ENCODE assay signal across 13 cellular contexts in genomic region chr15:44715142-44715796, GRCh38. TPM values are rescaled to one million over a fixed set of nuclear protein-coding genes. Genes with fewer than 3 reads are reported as not detected.
DNase-seq lines count a peak whose midpoint lies in the region; ATAC-seq and TF ChIP-seq lines count a peak whose summit lies in the region.
"Had no signal": no experiment of that assay in that cellular context is flagged by ENCODE, and none has a peak within 500 bp of the region (broad histone marks: within the 10 kb centered on the region; RNA-seq: fewer than 3 reads in every experiment).

No MANE protein-coding gene starts in this region.

- peaks cover 86% of the 10 kb centered on the region for H3K36me3 Mint-ChIP-seq in activated CD4-positive, alpha-beta memory T cell treated with anti-CD3 and anti-CD28 coated beads, Interleukin-2, amount 10 ng/mL, durations not matched to agents 7 days and 5 days (ENCODE audit: low read depth)

- CTCF ChIA-PET in activated CD4-positive, alpha-beta memory T cell treated with anti-CD3 and anti-CD28 coated beads, Interleukin-2, amount 10 ng/mL, durations not matched to agents 7 days and 5 days (lab: Charles Lee), result interaction anchor here (0.8 to 15.3 kb wide), 5 partner anchors 17 to 131 kb away, joined by 3 to 399 read pairs (median 8); partner anchors contain the start of genes SPG11 and TRIM69

- H3K9me3 Mint-ChIP-seq in activated CD4-positive, alpha-beta memory T cell treated with anti-CD3 and anti-CD28 coated beads, Interleukin-2, amount 10 ng/mL, durations not matched to agents 7 days and 5 days, result no peaks in the 10 kb centered on the region
- H3K9me3 Mint-ChIP-seq: H9, mesothelial cell of epicardium had no signal

- H3K27ac ChIP-seq in heart right ventricle (peak overlapping the region in 9 of 10 donors; percentile 1 to 100 (median 38)), upper lobe of right lung (no peak overlapping the region)

- peak overlapping the region; percentile 89 for H3K27ac Mint-ChIP-seq in activated CD4-positive, alpha-beta memory T cell treated with anti-CD3 and anti-CD28 coated beads, Interleukin-2, amount 10 ng/mL, durations not matched to agents 7 days and 5 days
- H3K27ac Mint-ChIP-seq: H9, mesothelial cell of epicardium had no signal

- no peak for ATAC-seq in heart right ventricle
- no peak for ATAC-seq in Right ventricle myocardium inferior
- ATAC-seq in upper lobe of right lung, result no peak
- no peak for ATAC-seq in HG02678 (IDR thresholded peaks at IDR 0.05; ENCODE audit: unreplicated experiment)
- ATAC-seq: K562 had no signal

- H3K9me3 ChIP-seq in heart right ventricle (no peaks in the 10 kb centered on the region), mononuclear cell (ENCODE audit: low read depth, low read length) (no peaks in the 10 kb centered on the region), upper lobe of right lung (no peaks in the 10 kb centered on the region)

- DNase-seq in heart right ventricle, result no peak
- DNase-seq in Right ventricle myocardium inferior (ENCODE audit: missing footprints), result no peak
- DNase-seq in activated CD4-positive, alpha-beta memory T cell treated with anti-CD3 and anti-CD28 coated beads, Interleukin-2, amount 10 ng/mL, durations not matched to agents 7 days and 5 days, result no peak
- no peak for DNase-seq in upper lobe of right lung
- DNase-seq in Ammon's horn (ENCODE audit: low spot score), result no peak
- DNase-seq in HCEC 1CT, result no peak
- DNase-seq: H9, NCI-H2107, SHP77 had no signal

- POLR2A ChIA-PET in activated CD4-positive, alpha-beta memory T cell treated with anti-CD3 and anti-CD28 coated beads, Interleukin-2, amount 10 ng/mL, durations not matched to agents 7 days and 5 days (lab: Charles Lee), result interaction anchor here (1.0 to 37.6 kb wide), 7 partner anchors 9 to 137 kb away, joined by 3 to 4153 read pairs (median 12); partner anchors contain the start of genes SPG11 and TRIM69

- H3K27me3 ChIP-seq in heart right ventricle (no peaks in the 10 kb centered on the region), mononuclear cell (ENCODE audit: insufficient read depth, low read length) (no peaks in the 10 kb centered on the region), upper lobe of right lung (no peaks in the 10 kb centered on the region)

- peak overlapping the region; percentile 98 for H3K4me3 Mint-ChIP-seq in activated CD4-positive, alpha-beta memory T cell treated with anti-CD3 and anti-CD28 coated beads, Interleukin-2, amount 10 ng/mL, durations not matched to agents 7 days and 5 days
- H3K4me3 Mint-ChIP-seq: H9, mesothelial cell of epicardium had no signal

- intact Hi-C loops in heart right ventricle (cut with DNase I), result no loop called here
- intact Hi-C loops in Right ventricle myocardium inferior (cut with DNase I), result no loop called here
- intact Hi-C loops in upper lobe of right lung (cut with DNase I), result loop anchor here (10.0 kb wide), 1 partner anchor 50 kb away; the partner anchor contains the start of gene SPG11

- peaks cover 55% of the 10 kb centered on the region for H3K4me1 Mint-ChIP-seq in activated CD4-positive, alpha-beta memory T cell treated with anti-CD3 and anti-CD28 coated beads, Interleukin-2, amount 10 ng/mL, durations not matched to agents 7 days and 5 days

- peaks cover 0 to 79% (median 37%) of the 10 kb centered on the region in 9 donors for H3K36me3 ChIP-seq in heart right ventricle
- peaks cover 66% of the 10 kb centered on the region for H3K36me3 ChIP-seq in upper lobe of right lung

- H3K4me3 ChIP-seq in heart right ventricle (peak overlapping the region in 6 of 10 donors; percentile 88 to 95 (median 90)), mononuclear cell (ENCODE audit: low read length) (peak overlapping the region; percentile 100), upper lobe of right lung (peak overlapping the region; percentile 96)
- H3K4me3 ChIP-seq: K562 had no signal

- H3K4me1 ChIP-seq in heart right ventricle (peaks cover 5 to 71% (median 43%) of the 10 kb centered on the region in 9 donors), mononuclear cell (ENCODE audit: insufficient read depth, low read length) (peaks cover 68% of the 10 kb centered on the region), upper lobe of right lung (peaks cover 51% of the 10 kb centered on the region)

- H3K27me3 Mint-ChIP-seq in activated CD4-positive, alpha-beta memory T cell treated with anti-CD3 and anti-CD28 coated beads, Interleukin-2, amount 10 ng/mL, durations not matched to agents 7 days and 5 days, result no peaks in the 10 kb centered on the region

- no peak for TF ChIP-seq CTCF in heart right ventricle (IDR thresholded peaks at IDR 0.05)
- no peak for TF ChIP-seq CTCF in upper lobe of right lung (IDR thresholded peaks at IDR 0.05)

- WGBS in heart right ventricle, 2 donors, result 60 to 66% methylated on average over 6 of the region's 6 CpGs

RNA-seq across cellular contexts. Expression of gene B2M, which starts 4.0 kb away (rescaled TPM):
- 1,000 to 10,000 TPM in 6 of 10 donors, 100 to 1,000 TPM in 4; 782 to 5,382 (median 1,085) TPM for total RNA-seq in heart right ventricle
- 1,000 to 10,000 TPM in 1 of 2 donors, 100 to 1,000 TPM in 1; 833 to 1,897 TPM for polyA plus RNA-seq in heart right ventricle
- 1,155 TPM for total RNA-seq in Right ventricle myocardium inferior
- 1,000 to 10,000 TPM; 9,723 to 9,975 TPM for total RNA-seq in activated CD4-positive, alpha-beta memory T cell treated with anti-CD3 and anti-CD28 coated beads, Interleukin-2, amount 10 ng/mL, durations not matched to agents 7 days and 5 days
- 20,832 TPM for total RNA-seq in mononuclear cell
- 4,033 TPM for total RNA-seq in upper lobe of right lung

RNA-seq across cellular contexts. Expression of gene PATL2, which starts 4.1 kb away (rescaled TPM):
- total RNA-seq in heart right ventricle, result 1 to 10 TPM in 9 of 10 donors, under 1 TPM in 1; 0.77 to 8.6 (median 3.1) TPM
- polyA plus RNA-seq in heart right ventricle, result 1 to 10 TPM in 1 of 2 donors, under 1 TPM in 1; 0.33 to 2.1 TPM
- total RNA-seq in Right ventricle myocardium inferior, result 3.3 TPM
- 10 to 100 TPM; 36.3 to 36.8 TPM for total RNA-seq in activated CD4-positive, alpha-beta memory T cell treated with anti-CD3 and anti-CD28 coated beads, Interleukin-2, amount 10 ng/mL, durations not matched to agents 7 days and 5 days
- total RNA-seq in mononuclear cell, result 19.2 TPM
- total RNA-seq in upper lobe of right lung, result 3.7 TPM

RNA-seq across cellular contexts. Expression of gene TRIM69, which starts 21.1 kb away (rescaled TPM):
- 100 to 1,000 TPM in 1 of 10 donors, 10 to 100 TPM in 9; 58.3 to 146 (median 70.4) TPM for total RNA-seq in heart right ventricle
- 10 to 100 TPM; 25.2 to 35.0 TPM for polyA plus RNA-seq in heart right ventricle
- total RNA-seq in Right ventricle myocardium inferior, result 51.9 TPM
- 10 to 100 TPM; 83.4 to 88.2 TPM for total RNA-seq in activated CD4-positive, alpha-beta memory T cell treated with anti-CD3 and anti-CD28 coated beads, Interleukin-2, amount 10 ng/mL, durations not matched to agents 7 days and 5 days
- 7.5 TPM for total RNA-seq in mononuclear cell
- 25.4 TPM for total RNA-seq in upper lobe of right lung

RNA-seq across cellular contexts. Expression of gene SPG11, which starts 51.8 kb away (rescaled TPM):
- total RNA-seq in heart right ventricle, result 10 to 100 TPM; 43.6 to 63.4 (median 52.7) TPM
- 10 to 100 TPM; 17.4 to 43.7 TPM for polyA plus RNA-seq in heart right ventricle
- total RNA-seq in Right ventricle myocardium inferior, result 40.5 TPM
- total RNA-seq in activated CD4-positive, alpha-beta memory T cell treated with anti-CD3 and anti-CD28 coated beads, Interleukin-2, amount 10 ng/mL, durations not matched to agents 7 days and 5 days, result 10 to 100 TPM; 76.9 to 84.4 TPM
- total RNA-seq in mononuclear cell, result 74.4 TPM
- total RNA-seq in upper lobe of right lung, result 97.6 TPM
